Comparison of ENCODE assay signal across 25 cellular contexts in genomic region chr4:102234243-102234838, GRCh38.
A peak's percentile ranks its signal among the peaks of the same experiment; 100 is the strongest.
DNase-seq lines count a peak whose midpoint lies in the region; ATAC-seq lines count a peak whose summit lies in the region.
"Had no signal": no experiment of that assay in that cellular context is flagged by ENCODE, and none has a peak within 500 bp of the region (broad histone marks: within the 10 kb centered on the region; RNA-seq: fewer than 3 reads in every experiment).

No MANE protein-coding gene starts in this region.

- no peak overlapping the region for H3K9ac ChIP-seq in neuronal stem cell (ENCODE audit: low read depth, low read length, poor library complexity)
- H3K9ac ChIP-seq: BLaER1 treated with 17β-estradiol and CSF1 and Interleukin-3, amounts not matched to agents 10 nM and 100 nM had no signal

- H2BK12ac ChIP-seq in neuronal stem cell (ENCODE audit: low read length) = no peak overlapping the region

- WGBS in neuronal stem cell (ENCODE audit: extremely low coverage in 2 of 2, insufficient read length in 2 of 2, insufficient replicate concordance in 1 of 2), 2 donors = no CpG with 5 or more reads among the region's 15 CpGs
- WGBS in aorta, 2 donors = 91 to 97% methylated on average over 15 of the region's 15 CpGs

- no peak overlapping the region for H2BK15ac ChIP-seq in neuronal stem cell (ENCODE audit: low read length)

- intact Hi-C loops in aorta (cut with DNase I) = loop anchor here in 1 of 2 donors (10.0 kb wide), 1 partner anchor 160 kb away; no protein-coding TSS in a partner anchor

- no peaks in the 10 kb centered on the region for H3K36me3 Mint-ChIP-seq in stimulated activated memory B cell treated with anti-CD40 and anti-IgM and Interleukin-4, amounts not matched to agents 10 μg/mL and 1 μg/mL and 100 μg/mL, for 72 hours
- H3K36me3 Mint-ChIP-seq: CD14-positive monocyte; CD8-positive, alpha-beta memory T cell had no signal

- no peak overlapping the region for H3K27ac Mint-ChIP-seq in stimulated activated naive CD8-positive, alpha-beta T cell treated with anti-CD3 and anti-CD28 coated beads, Interleukin-15, amount 100 ng/mL, for 72 hours
- H3K27ac Mint-ChIP-seq in stimulated activated memory B cell treated with anti-CD40 and anti-IgM and Interleukin-4, amounts not matched to agents 10 μg/mL and 1 μg/mL and 100 μg/mL, for 72 hours = no peak overlapping the region
- H3K27ac Mint-ChIP-seq: CD14-positive monocyte; CD4-positive, alpha-beta T cell; CD8-positive, alpha-beta memory T cell; GM23338; H9 had no signal

- H4K91ac ChIP-seq in neuronal stem cell (ENCODE audit: low read depth, low read length, poor library complexity) = no peak overlapping the region

- no peak overlapping the region for H3K14ac ChIP-seq in neuronal stem cell (ENCODE audit: low read length)

- H3K9me3 ChIP-seq in neuronal stem cell (replicated peaks in 1 of 2; ENCODE audit: control insufficient read depth in 2 of 2, insufficient read depth in 1 of 2, low read depth in 1 of 2, low read length in 2 of 2) (peaks cover 3 to 9% of the 10 kb centered on the region in 2 donors), aorta (ENCODE audit: control insufficient read depth, low read length) (peaks cover 2% of the 10 kb centered on the region)
- H3K9me3 ChIP-seq: A549 had no signal

- H4K8ac ChIP-seq in neuronal stem cell (ENCODE audit: low read depth, low read length) = no peak overlapping the region

- H3K27ac ChIP-seq in neuronal stem cell (replicated peaks; ENCODE audit: low read length) (no peak overlapping the region), aorta (ENCODE audit: low read depth in 1 of 2, low read length in 2 of 2) (no peak overlapping the region)
- H3K27ac ChIP-seq: A549; BLaER1 treated with 17β-estradiol and CSF1 and Interleukin-3, amounts not matched to agents 10 nM and 100 nM had no signal

- H3K27me3 ChIP-seq in neuronal stem cell (ENCODE audit: control insufficient read depth in 3 of 3, insufficient read depth in 3 of 3, low read depth in 1 of 3, low read length in 3 of 3) (no peaks in the 10 kb centered on the region), aorta (ENCODE audit: control insufficient read depth in 1 of 2, insufficient read depth in 2 of 2, low read length in 1 of 2) (no peaks in the 10 kb centered on the region)
- H3K27me3 ChIP-seq: BE2C; BLaER1 treated with 17β-estradiol and CSF1 and Interleukin-3, amounts not matched to agents 10 nM and 100 nM had no signal

- H2AK5ac ChIP-seq in neuronal stem cell (ENCODE audit: low read depth, low read length) = no peak overlapping the region

- no peak overlapping the region for H3K4me3 Mint-ChIP-seq in stimulated activated naive CD8-positive, alpha-beta T cell treated with anti-CD3 and anti-CD28 coated beads, Interleukin-15, amount 100 ng/mL, for 72 hours
- H3K4me3 Mint-ChIP-seq in stimulated activated memory B cell treated with anti-CD40 and anti-IgM and Interleukin-4, amounts not matched to agents 10 μg/mL and 1 μg/mL and 100 μg/mL, for 72 hours = no peak overlapping the region
- H3K4me3 Mint-ChIP-seq: CD14-positive monocyte; CD4-positive, alpha-beta T cell; CD8-positive, alpha-beta memory T cell; GM23338; H9 had no signal

- H3K4me2 ChIP-seq in neuronal stem cell (ENCODE audit: insufficient read depth, low read length, poor library complexity, severe bottlenecking) = no peak overlapping the region
- H3K4me2 ChIP-seq: A549; BLaER1 treated with 17β-estradiol and CSF1 and Interleukin-3, amounts not matched to agents 10 nM and 100 nM; GM23338 had no signal

- no peaks in the 10 kb centered on the region for H3K4me1 ChIP-seq in neuronal stem cell (ENCODE audit: control insufficient read depth in 2 of 2, insufficient read depth in 1 of 2, low read depth in 1 of 2, low read length in 2 of 2)
- no peaks in the 10 kb centered on the region for H3K4me1 ChIP-seq in aorta (ENCODE audit: control insufficient read depth in 1 of 2, insufficient read depth in 2 of 2, low read length in 2 of 2)
- H3K4me1 ChIP-seq: A549; BE2C; BLaER1 treated with 17β-estradiol and CSF1 and Interleukin-3, amounts not matched to agents 10 nM and 100 nM had no signal

- no peaks in the 10 kb centered on the region for H3K4me1 Mint-ChIP-seq in stimulated activated naive CD8-positive, alpha-beta T cell treated with anti-CD3 and anti-CD28 coated beads, Interleukin-15, amount 100 ng/mL, for 72 hours
- no peaks in the 10 kb centered on the region for H3K4me1 Mint-ChIP-seq in stimulated activated memory B cell treated with anti-CD40 and anti-IgM and Interleukin-4, amounts not matched to agents 10 μg/mL and 1 μg/mL and 100 μg/mL, for 72 hours
- H3K4me1 Mint-ChIP-seq: CD14-positive monocyte; CD8-positive, alpha-beta memory T cell; GM23338; H9 had no signal

- no peak overlapping the region for H3K4ac ChIP-seq in neuronal stem cell (ENCODE audit: low read length)

- H3K36me3 ChIP-seq in neuronal stem cell (replicated peaks in 1 of 2; ENCODE audit: control insufficient read depth in 2 of 2, insufficient read depth in 2 of 2, low read length in 2 of 2) (no peaks in the 10 kb centered on the region), aorta (ENCODE audit: control insufficient read depth in 1 of 2, insufficient read depth in 2 of 2, low read length in 1 of 2) (no peaks in the 10 kb centered on the region)
- H3K36me3 ChIP-seq: BE2C; BLaER1 treated with 17β-estradiol and CSF1 and Interleukin-3, amounts not matched to agents 10 nM and 100 nM had no signal

- H2AFZ ChIP-seq in neuronal stem cell (ENCODE audit: low read length) = no peak overlapping the region
- H2AFZ ChIP-seq: GM23338 had no signal

- ATAC-seq in stimulated activated naive CD8-positive, alpha-beta T cell treated with anti-CD3 and anti-CD28 coated beads, Interleukin-15, amount 100 ng/mL, for 72 hours = peak; percentile 39
- no peak for ATAC-seq in stimulated activated naive CD8-positive, alpha-beta T cell treated with anti-CD3 and anti-CD28 coated beads, Interleukin-15, Interleukin-2, amounts not matched to agents 100 U/mL and 50 U/mL, for 24 hours
- peak; percentile 53 for ATAC-seq in stimulated activated memory B cell treated with anti-CD40 and anti-IgM and Interleukin-4, amounts not matched to agents 10 μg/mL and 1 μg/mL and 100 μg/mL, for 72 hours
- ATAC-seq in aorta (ENCODE audit: low FRiP score) (peak; percentile 50), GM19035 (IDR thresholded peaks at IDR 0.05; ENCODE audit: unreplicated experiment) (no peak)
- ATAC-seq: A549, GM12878, GM23338, HCT116 had no signal

- H3K9me3 Mint-ChIP-seq in stimulated activated naive CD8-positive, alpha-beta T cell treated with anti-CD3 and anti-CD28 coated beads, Interleukin-15, amount 100 ng/mL, for 72 hours = peaks cover 0 to 8% of the 10 kb centered on the region in 2 donors
- H3K9me3 Mint-ChIP-seq in stimulated activated memory B cell treated with anti-CD40 and anti-IgM and Interleukin-4, amounts not matched to agents 10 μg/mL and 1 μg/mL and 100 μg/mL, for 72 hours = no peaks in the 10 kb centered on the region
- H3K9me3 Mint-ChIP-seq: CD4-positive, alpha-beta T cell; CD8-positive, alpha-beta memory T cell had no signal

- H2BK5ac ChIP-seq in neuronal stem cell (ENCODE audit: low read length) = peak overlapping the region; percentile 75

- peaks cover 7% of the 10 kb centered on the region for H3K27me3 Mint-ChIP-seq in stimulated activated naive CD8-positive, alpha-beta T cell treated with anti-CD3 and anti-CD28 coated beads, Interleukin-15, amount 100 ng/mL, for 72 hours
- no peaks in the 10 kb centered on the region for H3K27me3 Mint-ChIP-seq in stimulated activated memory B cell treated with anti-CD40 and anti-IgM and Interleukin-4, amounts not matched to agents 10 μg/mL and 1 μg/mL and 100 μg/mL, for 72 hours

- H3K79me1 ChIP-seq in neuronal stem cell (ENCODE audit: low read depth, low read length) = no peaks in the 10 kb centered on the region

- no peak overlapping the region for H2BK120ac ChIP-seq in neuronal stem cell (ENCODE audit: low read depth, low read length)

- H3K4me3 ChIP-seq in neuronal stem cell (ENCODE audit: low read length in 2 of 2) (no peak overlapping the region), aorta (ENCODE audit: low read length in 2 of 2) (no peak overlapping the region)
- H3K4me3 ChIP-seq: A549; BLaER1 treated with 17β-estradiol and CSF1 and Interleukin-3, amounts not matched to agents 10 nM and 100 nM; GM12878; GM23338 had no signal

- no peak overlapping the region for H3K23ac ChIP-seq in neuronal stem cell (ENCODE audit: low read depth, low read length, poor library complexity)

- H3K18ac ChIP-seq in neuronal stem cell (ENCODE audit: low read length) = no peak overlapping the region

- no peak for DNase-seq in stimulated activated naive CD8-positive, alpha-beta T cell treated with anti-CD3 and anti-CD28 coated beads, Interleukin-15, amount 100 ng/mL, for 72 hours
- no peak for DNase-seq in stimulated activated naive CD8-positive, alpha-beta T cell treated with anti-CD3 and anti-CD28 coated beads, Interleukin-15, Interleukin-2, amounts not matched to agents 100 U/mL and 50 U/mL, for 24 hours
- DNase-seq in neuronal stem cell (ENCODE audit: low spot score) = no peak
- no peak for DNase-seq in aorta
- DNase-seq in SIG-M5 (lab: John Stamatoyannopoulos, UW) = no peak
- DNase-seq in Kasumi-1 (lab: John Stamatoyannopoulos, UW) = no peak
- DNase-seq: 8988T; ACHN; AML-193; BE2C; CD4-positive, alpha-beta T cell; CD8-positive, alpha-beta memory T cell; DMS 273 treated with DMSO at 0.1 percent for 48 hours; DMS79; EL; GDM1; H9 had no signal

Comparison
In these comparisons a context has a peak if more than half of its experiments do, and no peak if none do; other contexts are left out.
1. ATAC-seq: peak in stimulated activated naive CD8-positive, alpha-beta T cell treated with anti-CD3 and anti-CD28 coated beads, Interleukin-15, amount 100 ng/mL, for 72 hours (single experiment), stimulated activated memory B cell treated with anti-CD40 and anti-IgM and Interleukin-4, amounts not matched to agents 10 μg/mL and 1 μg/mL and 100 μg/mL, for 72 hours (single experiment) and aorta (single experiment); none in stimulated activated naive CD8-positive, alpha-beta T cell treated with anti-CD3 and anti-CD28 coated beads, Interleukin-15, Interleukin-2, amounts not matched to agents 100 U/mL and 50 U/mL, for 24 hours (single experiment) and GM19035 (single experiment).